In the genomic region with DNA sequence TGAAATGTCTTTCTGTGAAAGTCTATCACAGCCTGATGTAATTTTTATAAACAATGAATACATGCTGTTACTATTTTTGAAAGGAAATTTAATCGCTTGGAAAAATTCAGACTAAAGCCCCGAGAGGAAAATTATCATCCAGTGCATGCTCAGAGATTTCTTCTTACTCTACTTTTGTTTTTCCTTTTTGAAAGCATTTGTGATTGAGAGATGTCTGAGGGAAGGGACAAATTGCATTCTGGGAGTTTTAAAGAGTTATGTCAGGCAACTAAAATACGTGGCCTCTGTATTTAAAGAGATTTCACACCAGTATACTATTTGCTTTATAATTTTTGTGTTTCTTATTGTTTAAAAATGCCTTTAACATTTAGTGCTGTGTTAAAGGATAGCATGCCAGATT, we compare ENCODE assay signal across 9 cellular contexts. TPM values are rescaled to one million over a fixed set of nuclear protein-coding genes. Genes with fewer than 3 reads are reported as not detected.
DNase-seq lines count a peak whose midpoint lies in the region; ATAC-seq and TF ChIP-seq lines count a peak whose summit lies in the region.
"Had no signal": no experiment of that assay in that cellular context is flagged by ENCODE, and none has a peak within 500 bp of the region (broad histone marks: within the 10 kb centered on the region; RNA-seq: fewer than 3 reads in every experiment).

No MANE protein-coding gene starts in this region.

- H2AFZ ChIP-seq in GM23248 = peak overlapping the region; percentile 55

- H3K4me2 ChIP-seq in GM23248 (ENCODE audit: unreplicated experiment) = peak overlapping the region; percentile 70

- WGBS in GM23248 (ENCODE audit: low coverage in 1 of 2, low lambda C conversion rate in 2 of 2, missing lambda C conversion rate in 2 of 2), 2 experiments = 4 to 6% methylated on average over 3 of the region's 3 CpGs
- 15 to 22% methylated on average over 3 of the region's 3 CpGs for WGBS in sigmoid colon, 2 donors

- H3K36me3 ChIP-seq in GM23248 (ENCODE audit: low read depth) (no peaks in the 10 kb centered on the region), sigmoid colon (no peaks in the 10 kb centered on the region)

- H3K9me2 ChIP-seq in GM23248 (ENCODE audit: insufficient read depth) = no peaks in the 10 kb centered on the region

- H3K4me3 ChIP-seq in GM23248 = peak overlapping the region; percentile 97
- peak overlapping the region in 3 of 4 donors; percentile 63 to 83 (median 70) for H3K4me3 ChIP-seq in sigmoid colon
- H3K4me3 ChIP-seq in foreskin fibroblast (ENCODE audit: low read depth in 1 of 2, low read length in 2 of 2) = peak overlapping the region in 1 of 2 donors; percentile 56

- DNase-seq in GM23248 (no peak), RKO (ENCODE audit: low spot score) (peak; percentile 21), epithelial cell of prostate (ENCODE audit: low read depth, low spot score) (no peak), sigmoid colon (no peak), left lobe of liver (ENCODE audit: low spot score) (no peak), NCI-H524 treated with DMSO at 0.1 percent for 48 hours (lab: John Stamatoyannopoulos, UW) (no peak), foreskin fibroblast (no peak), epidermal melanocyte (ENCODE audit: insufficient read length, low spot score) (no peak)
- DNase-seq: H7 had no signal

- H3K27me3 ChIP-seq in GM23248 (replicated peaks; ENCODE audit: insufficient read depth) = no peaks in the 10 kb centered on the region
- H3K27me3 ChIP-seq in sigmoid colon = no peaks in the 10 kb centered on the region

- peaks cover 51% of the 10 kb centered on the region for H3K4me1 ChIP-seq in GM23248 (ENCODE audit: insufficient read depth)
- H3K4me1 ChIP-seq in sigmoid colon = peaks cover 0 to 59% (median 38%) of the 10 kb centered on the region in 4 donors

- H3K27ac ChIP-seq in GM23248 (peak overlapping the region; percentile 99), epithelial cell of prostate (peak overlapping the region; percentile 93), sigmoid colon (peak overlapping the region; percentile 95 to 98 (median 96))

- TF ChIP-seq EP300 in sigmoid colon (IDR thresholded peaks at IDR 0.05) = no peak

- no peak for ATAC-seq in left lobe of liver

- peaks cover 27% of the 10 kb centered on the region for H3K79me2 ChIP-seq in GM23248 (ENCODE audit: insufficient read depth)

- peak overlapping the region; percentile 100 for H3K9ac ChIP-seq in GM23248

- H3K9me3 ChIP-seq in GM23248 (ENCODE audit: low read depth) (no peaks in the 10 kb centered on the region), sigmoid colon (no peaks in the 10 kb centered on the region)

- peaks cover 44% of the 10 kb centered on the region for H3F3A ChIP-seq in GM23248 (ENCODE audit: insufficient read depth)

- intact Hi-C loops in sigmoid colon (cut with DNase I) = no loop called here

- TF ChIP-seq POLR2A in sigmoid colon (IDR thresholded peaks at IDR 0.05) = no peak

- in situ Hi-C loops in GM23248 (cut with MboI) = no loop called here

- TF ChIP-seq CTCF in sigmoid colon (IDR thresholded peaks at IDR 0.05) (no peak), foreskin fibroblast (IDR thresholded peaks at IDR 0.05; ENCODE audit: low read depth, low read length) (no peak)

- H4K20me1 ChIP-seq in GM23248 (ENCODE audit: insufficient read depth) = peaks cover 7% of the 10 kb centered on the region; the same call in 1 of the 2 replicates

RNA-seq across cellular contexts. Expression of a gene that starts 1.4 kb away (rescaled TPM):
- total RNA-seq in GM23248 (2014; rRNA removed; shearing (Covaris generic)) = 24.1 and 26.7 TPM in 2 replicates
- polyA plus RNA-seq in GM23248 (2016; fragmentation: Nextera tagmentation; extraction: Ambion mirVana) (16.7 and 19.6 TPM in 2 replicates), sigmoid colon (1 to 10 TPM; 4.4 to 7.8 (median 6.9) TPM)
- total RNA-seq in sigmoid colon (10 to 100 TPM; 56.7 to 81.6 (median 62.0) TPM), left lobe of liver (12.5 TPM)
